1 cellular context compared by ENCODE assay signal in the genomic region with DNA sequence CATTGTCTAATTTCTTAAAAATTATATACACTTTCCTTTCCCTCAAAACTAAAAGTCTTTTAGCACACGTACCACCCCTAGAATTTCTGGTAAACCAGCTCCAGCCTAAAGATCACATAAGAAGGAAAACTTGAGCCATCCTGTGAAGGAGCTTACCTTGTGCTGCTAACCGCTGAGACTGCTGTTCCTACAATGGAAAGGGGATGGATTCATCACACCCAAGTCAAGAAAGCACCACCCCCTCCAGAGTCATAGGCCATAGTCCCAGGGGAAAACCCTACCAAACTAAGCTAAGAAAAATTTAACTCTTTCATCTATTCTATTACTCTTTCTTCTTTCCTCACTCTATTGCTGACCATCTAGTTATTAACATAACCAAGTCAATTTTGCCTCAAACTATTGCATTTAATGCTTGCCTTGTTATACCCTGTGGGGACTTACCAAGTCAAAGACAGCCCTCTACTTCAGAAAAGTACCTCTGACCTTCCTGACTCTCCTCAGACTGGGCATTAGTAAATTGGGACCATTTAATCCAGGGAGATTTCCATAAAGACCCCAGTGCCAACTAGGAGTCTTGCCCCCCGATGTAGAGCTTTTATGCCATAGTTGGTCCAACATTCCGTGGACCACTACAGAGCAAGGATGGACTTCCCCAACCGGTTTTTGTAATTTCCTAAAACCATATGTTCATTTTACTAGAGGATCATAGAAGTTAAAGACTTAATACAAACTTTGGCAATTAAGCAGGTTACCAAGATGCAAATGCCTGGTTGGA. TPM values are rescaled to one million over a fixed set of nuclear protein-coding genes. Genes with fewer than 3 reads are reported as not detected.
"Had no signal": no experiment of that assay in that cellular context is flagged by ENCODE, and none has a peak within 500 bp of the region (broad histone marks: within the 10 kb centered on the region; RNA-seq: fewer than 3 reads in every experiment).

No MANE protein-coding gene starts in this region.

RNA-seq across cellular contexts. Expression of a gene that starts 40.6 kb away (rescaled TPM):
- total RNA-seq: naive thymus-derived CD8-positive, alpha-beta T cell had no signal
- polyA plus RNA-seq: naive thymus-derived CD8-positive, alpha-beta T cell had no signal
